Comparison of ENCODE assay signal across 1 cellular context in the genomic region with DNA sequence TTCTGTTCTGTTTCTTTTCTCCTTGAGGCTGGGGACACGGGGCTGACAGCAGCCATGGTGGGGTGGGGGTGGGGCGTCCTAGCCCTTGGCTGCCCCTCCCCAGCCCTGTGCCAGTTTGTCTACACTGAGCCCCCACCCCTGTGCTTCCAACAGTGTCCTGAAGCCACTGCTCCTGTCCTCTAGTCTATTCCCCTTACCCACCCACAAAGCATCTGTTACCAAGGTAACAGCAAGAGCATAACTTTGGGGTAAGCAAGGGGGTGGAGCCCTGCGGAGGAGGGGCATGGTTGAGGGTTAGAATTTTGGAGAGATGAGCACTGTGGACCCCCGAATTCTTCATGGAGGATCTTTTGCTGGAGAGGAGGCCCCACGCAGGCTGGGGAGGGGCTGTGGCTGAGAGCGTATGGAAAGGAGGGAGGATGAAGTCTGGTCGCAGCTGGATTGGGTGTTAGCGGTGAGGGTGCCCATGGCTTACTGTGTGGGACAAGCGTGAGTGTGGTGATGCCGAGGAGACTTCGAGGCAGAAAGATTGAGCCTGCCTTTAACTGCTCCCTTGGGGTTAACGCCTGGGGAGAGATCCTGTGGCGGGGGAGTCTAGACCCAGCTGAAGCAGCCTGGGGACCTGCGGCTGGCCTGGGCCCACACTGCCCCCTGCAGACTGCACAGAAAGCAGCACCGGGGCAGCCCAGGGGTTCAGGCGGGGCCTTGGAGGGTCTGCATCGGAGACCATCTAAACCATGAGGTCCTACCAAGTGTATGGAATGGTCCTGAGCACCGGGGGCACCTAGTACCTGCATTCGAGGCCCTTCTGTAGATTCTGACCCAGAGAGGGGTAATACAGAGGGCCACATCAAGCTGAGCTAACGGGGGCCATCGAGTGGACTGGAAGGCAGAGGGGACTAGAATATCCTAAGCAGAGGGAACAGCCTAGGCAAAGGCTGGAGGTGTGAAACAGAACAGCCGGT.
TF ChIP-seq lines count a peak whose summit lies in the region.

No MANE protein-coding gene starts in this region.

TF ChIP-seq in HEK293, 187 proteins besides CTCF, POLR2A, EP300 and RAD21 (continued from another document and continues in another):
- TF ChIP-seq WT1 (tag by site-specific recombination; IDR thresholded peaks at IDR 0.05): peak; percentile 78
- TF ChIP-seq ZNF600 (tag by site-specific recombination; IDR thresholded peaks at IDR 0.05): peak; percentile 41; the same call in 1 of the 2 replicates
- TF ChIP-seq, protein P1, sequence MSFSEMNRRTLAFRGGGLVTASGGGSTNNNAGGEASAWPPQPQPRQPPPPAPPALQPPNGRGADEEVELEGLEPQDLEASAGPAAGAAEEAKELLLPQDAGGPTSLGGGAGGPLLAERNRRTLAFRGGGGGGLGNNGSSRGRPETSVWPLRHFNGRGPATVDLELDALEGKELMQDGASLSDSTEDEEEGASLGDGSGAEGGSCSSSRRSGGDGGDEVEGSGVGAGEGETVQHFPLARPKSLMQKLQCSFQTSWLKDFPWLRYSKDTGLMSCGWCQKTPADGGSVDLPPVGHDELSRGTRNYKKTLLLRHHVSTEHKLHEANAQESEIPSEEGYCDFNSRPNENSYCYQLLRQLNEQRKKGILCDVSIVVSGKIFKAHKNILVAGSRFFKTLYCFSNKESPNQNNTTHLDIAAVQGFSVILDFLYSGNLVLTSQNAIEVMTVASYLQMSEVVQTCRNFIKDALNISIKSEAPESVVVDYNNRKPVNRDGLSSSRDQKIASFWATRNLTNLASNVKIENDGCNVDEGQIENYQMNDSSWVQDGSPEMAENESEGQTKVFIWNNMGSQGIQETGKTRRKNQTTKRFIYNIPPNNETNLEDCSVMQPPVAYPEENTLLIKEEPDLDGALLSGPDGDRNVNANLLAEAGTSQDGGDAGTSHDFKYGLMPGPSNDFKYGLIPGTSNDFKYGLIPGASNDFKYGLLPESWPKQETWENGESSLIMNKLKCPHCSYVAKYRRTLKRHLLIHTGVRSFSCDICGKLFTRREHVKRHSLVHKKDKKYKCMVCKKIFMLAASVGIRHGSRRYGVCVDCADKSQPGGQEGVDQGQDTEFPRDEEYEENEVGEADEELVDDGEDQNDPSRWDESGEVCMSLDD (tag by site-specific recombination; IDR thresholded peaks at IDR 0.05): peak; percentile 71; the same call in 1 of the 2 replicates
- no peak for TF ChIP-seq ZFP3 (tag by site-specific recombination; IDR thresholded peaks at IDR 0.05; ENCODE audit: low read depth)
- no peak for TF ChIP-seq BCL11B (tag by site-specific recombination; IDR thresholded peaks at IDR 0.05; ENCODE audit: low read depth)
- TF ChIP-seq, protein P2, sequence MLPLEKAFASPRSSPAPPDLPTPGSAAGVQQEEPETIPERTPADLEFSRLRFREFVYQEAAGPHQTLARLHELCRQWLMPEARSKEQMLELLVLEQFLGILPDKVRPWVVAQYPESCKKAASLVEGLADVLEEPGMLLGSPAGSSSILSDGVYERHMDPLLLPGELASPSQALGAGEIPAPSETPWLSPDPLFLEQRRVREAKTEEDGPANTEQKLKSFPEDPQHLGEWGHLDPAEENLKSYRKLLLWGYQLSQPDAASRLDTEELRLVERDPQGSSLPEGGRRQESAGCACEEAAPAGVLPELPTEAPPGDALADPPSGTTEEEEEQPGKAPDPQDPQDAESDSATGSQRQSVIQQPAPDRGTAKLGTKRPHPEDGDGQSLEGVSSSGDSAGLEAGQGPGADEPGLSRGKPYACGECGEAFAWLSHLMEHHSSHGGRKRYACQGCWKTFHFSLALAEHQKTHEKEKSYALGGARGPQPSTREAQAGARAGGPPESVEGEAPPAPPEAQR (tag by site-specific recombination; IDR thresholded peaks at IDR 0.05): no peak
- TF ChIP-seq, protein P3, sequence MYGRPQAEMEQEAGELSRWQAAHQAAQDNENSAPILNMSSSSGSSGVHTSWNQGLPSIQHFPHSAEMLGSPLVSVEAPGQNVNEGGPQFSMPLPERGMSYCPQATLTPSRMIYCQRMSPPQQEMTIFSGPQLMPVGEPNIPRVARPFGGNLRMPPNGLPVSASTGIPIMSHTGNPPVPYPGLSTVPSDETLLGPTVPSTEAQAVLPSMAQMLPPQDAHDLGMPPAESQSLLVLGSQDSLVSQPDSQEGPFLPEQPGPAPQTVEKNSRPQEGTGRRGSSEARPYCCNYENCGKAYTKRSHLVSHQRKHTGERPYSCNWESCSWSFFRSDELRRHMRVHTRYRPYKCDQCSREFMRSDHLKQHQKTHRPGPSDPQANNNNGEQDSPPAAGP (tag by site-specific recombination; IDR thresholded peaks at IDR 0.05): peak; percentile 86
- no peak for TF ChIP-seq ZNF121 (tag by site-specific recombination; IDR thresholded peaks at IDR 0.05)
- 0 out of 2 replicates have a peak, but pooled peaks have one; percentile 37 for TF ChIP-seq ZNF501 (tag by site-specific recombination; IDR thresholded peaks at IDR 0.05)
- TF ChIP-seq ZNF776 (tag by site-specific recombination; IDR thresholded peaks at IDR 0.05; ENCODE audit: borderline replicate concordance): no peak
- no peak for TF ChIP-seq ZNF544 (tag by site-specific recombination; IDR thresholded peaks at IDR 0.05)
- peak; percentile 50 for TF ChIP-seq ZNF366 (tag by site-specific recombination; conservative IDR thresholded peaks at IDR 0.05)
- TF ChIP-seq ZEB2 (tag by site-specific recombination; IDR thresholded peaks at IDR 0.05): peak; percentile 70; the same call in 1 of the 2 replicates
- no peak for TF ChIP-seq ZNF350 (tag by site-specific recombination; IDR thresholded peaks at IDR 0.05)
- TF ChIP-seq, protein P4, sequence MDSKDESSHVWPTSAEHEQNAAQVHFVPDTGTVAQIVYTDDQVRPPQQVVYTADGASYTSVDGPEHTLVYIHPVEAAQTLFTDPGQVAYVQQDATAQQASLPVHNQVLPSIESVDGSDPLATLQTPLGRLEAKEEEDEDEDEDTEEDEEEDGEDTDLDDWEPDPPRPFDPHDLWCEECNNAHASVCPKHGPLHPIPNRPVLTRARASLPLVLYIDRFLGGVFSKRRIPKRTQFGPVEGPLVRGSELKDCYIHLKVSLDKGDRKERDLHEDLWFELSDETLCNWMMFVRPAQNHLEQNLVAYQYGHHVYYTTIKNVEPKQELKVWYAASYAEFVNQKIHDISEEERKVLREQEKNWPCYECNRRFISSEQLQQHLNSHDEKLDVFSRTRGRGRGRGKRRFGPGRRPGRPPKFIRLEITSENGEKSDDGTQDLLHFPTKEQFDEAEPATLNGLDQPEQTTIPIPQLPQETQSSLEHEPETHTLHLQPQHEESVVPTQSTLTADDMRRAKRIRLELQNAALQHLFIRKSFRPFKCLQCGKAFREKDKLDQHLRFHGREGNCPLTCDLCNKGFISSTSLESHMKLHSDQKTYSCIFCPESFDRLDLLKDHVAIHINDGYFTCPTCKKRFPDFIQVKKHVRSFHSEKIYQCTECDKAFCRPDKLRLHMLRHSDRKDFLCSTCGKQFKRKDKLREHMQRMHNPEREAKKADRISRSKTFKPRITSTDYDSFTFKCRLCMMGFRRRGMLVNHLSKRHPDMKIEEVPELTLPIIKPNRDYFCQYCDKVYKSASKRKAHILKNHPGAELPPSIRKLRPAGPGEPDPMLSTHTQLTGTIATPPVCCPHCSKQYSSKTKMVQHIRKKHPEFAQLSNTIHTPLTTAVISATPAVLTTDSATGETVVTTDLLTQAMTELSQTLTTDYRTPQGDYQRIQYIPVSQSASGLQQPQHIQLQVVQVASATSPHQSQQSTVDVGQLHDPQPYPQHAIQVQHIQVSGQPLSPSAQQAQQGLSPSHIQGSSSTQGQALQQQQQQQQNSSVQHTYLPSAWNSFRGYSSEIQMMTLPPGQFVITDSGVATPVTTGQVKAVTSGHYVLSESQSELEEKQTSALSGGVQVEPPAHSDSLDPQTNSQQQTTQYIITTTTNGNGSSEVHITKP (tag by site-specific recombination; IDR thresholded peaks at IDR 0.05): peak; percentile 34; the same call in 1 of the 2 replicates
- TF ChIP-seq ZBTB1 (tag by site-specific recombination; IDR thresholded peaks at IDR 0.05): no peak
- TF ChIP-seq ZSCAN16 (tag by site-specific recombination; IDR thresholded peaks at IDR 0.05): no peak
- peak; percentile 16; the same call in 1 of the 2 replicates for TF ChIP-seq ZNF24 (tag by site-specific recombination; IDR thresholded peaks at IDR 0.05)
- 0 out of 2 replicates have a peak, but pooled peaks have one; percentile 7 for TF ChIP-seq ZNF596 (tag by site-specific recombination; IDR thresholded peaks at IDR 0.05)
- TF ChIP-seq, protein P5, sequence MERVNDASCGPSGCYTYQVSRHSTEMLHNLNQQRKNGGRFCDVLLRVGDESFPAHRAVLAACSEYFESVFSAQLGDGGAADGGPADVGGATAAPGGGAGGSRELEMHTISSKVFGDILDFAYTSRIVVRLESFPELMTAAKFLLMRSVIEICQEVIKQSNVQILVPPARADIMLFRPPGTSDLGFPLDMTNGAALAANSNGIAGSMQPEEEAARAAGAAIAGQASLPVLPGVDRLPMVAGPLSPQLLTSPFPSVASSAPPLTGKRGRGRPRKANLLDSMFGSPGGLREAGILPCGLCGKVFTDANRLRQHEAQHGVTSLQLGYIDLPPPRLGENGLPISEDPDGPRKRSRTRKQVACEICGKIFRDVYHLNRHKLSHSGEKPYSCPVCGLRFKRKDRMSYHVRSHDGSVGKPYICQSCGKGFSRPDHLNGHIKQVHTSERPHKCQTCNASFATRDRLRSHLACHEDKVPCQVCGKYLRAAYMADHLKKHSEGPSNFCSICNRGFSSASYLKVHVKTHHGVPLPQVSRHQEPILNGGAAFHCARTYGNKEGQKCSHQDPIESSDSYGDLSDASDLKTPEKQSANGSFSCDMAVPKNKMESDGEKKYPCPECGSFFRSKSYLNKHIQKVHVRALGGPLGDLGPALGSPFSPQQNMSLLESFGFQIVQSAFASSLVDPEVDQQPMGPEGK (tag by site-specific recombination; IDR thresholded peaks at IDR 0.05): peak; percentile 92
- peak; percentile 72; the same call in 1 of the 2 replicates for TF ChIP-seq SP7 (tag by site-specific recombination; IDR thresholded peaks at IDR 0.05)
- TF ChIP-seq, protein P6, sequence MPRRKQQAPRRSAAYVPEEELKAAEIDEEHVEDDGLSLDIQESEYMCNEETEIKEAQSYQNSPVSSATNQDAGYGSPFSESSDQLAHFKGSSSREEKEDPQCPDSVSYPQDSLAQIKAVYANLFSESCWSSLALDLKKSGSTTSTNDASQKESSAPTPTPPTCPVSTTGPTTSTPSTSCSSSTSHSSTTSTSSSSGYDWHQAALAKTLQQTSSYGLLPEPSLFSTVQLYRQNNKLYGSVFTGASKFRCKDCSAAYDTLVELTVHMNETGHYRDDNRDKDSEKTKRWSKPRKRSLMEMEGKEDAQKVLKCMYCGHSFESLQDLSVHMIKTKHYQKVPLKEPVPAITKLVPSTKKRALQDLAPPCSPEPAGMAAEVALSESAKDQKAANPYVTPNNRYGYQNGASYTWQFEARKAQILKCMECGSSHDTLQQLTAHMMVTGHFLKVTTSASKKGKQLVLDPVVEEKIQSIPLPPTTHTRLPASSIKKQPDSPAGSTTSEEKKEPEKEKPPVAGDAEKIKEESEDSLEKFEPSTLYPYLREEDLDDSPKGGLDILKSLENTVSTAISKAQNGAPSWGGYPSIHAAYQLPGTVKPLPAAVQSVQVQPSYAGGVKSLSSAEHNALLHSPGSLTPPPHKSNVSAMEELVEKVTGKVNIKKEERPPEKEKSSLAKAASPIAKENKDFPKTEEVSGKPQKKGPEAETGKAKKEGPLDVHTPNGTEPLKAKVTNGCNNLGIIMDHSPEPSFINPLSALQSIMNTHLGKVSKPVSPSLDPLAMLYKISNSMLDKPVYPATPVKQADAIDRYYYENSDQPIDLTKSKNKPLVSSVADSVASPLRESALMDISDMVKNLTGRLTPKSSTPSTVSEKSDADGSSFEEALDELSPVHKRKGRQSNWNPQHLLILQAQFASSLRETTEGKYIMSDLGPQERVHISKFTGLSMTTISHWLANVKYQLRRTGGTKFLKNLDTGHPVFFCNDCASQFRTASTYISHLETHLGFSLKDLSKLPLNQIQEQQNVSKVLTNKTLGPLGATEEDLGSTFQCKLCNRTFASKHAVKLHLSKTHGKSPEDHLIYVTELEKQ (tag by site-specific recombination; IDR thresholded peaks at IDR 0.05; ENCODE audit: borderline replicate concordance): no peak
- peak; percentile 93 for TF ChIP-seq GLIS2 (tag by site-specific recombination; IDR thresholded peaks at IDR 0.05)
- peak; percentile 68 for TF ChIP-seq ZFHX2 (tag by site-specific recombination; conservative IDR thresholded peaks at IDR 0.05)
- TF ChIP-seq, protein P7, sequence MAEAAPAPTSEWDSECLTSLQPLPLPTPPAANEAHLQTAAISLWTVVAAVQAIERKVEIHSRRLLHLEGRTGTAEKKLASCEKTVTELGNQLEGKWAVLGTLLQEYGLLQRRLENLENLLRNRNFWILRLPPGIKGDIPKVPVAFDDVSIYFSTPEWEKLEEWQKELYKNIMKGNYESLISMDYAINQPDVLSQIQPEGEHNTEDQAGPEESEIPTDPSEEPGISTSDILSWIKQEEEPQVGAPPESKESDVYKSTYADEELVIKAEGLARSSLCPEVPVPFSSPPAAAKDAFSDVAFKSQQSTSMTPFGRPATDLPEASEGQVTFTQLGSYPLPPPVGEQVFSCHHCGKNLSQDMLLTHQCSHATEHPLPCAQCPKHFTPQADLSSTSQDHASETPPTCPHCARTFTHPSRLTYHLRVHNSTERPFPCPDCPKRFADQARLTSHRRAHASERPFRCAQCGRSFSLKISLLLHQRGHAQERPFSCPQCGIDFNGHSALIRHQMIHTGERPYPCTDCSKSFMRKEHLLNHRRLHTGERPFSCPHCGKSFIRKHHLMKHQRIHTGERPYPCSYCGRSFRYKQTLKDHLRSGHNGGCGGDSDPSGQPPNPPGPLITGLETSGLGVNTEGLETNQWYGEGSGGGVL (tag by site-specific recombination; IDR thresholded peaks at IDR 0.05): no peak; the same call in 1 of the 2 replicates
- no peak for TF ChIP-seq ZNF785 (tag by site-specific recombination; IDR thresholded peaks at IDR 0.05)
- TF ChIP-seq, protein P8, sequence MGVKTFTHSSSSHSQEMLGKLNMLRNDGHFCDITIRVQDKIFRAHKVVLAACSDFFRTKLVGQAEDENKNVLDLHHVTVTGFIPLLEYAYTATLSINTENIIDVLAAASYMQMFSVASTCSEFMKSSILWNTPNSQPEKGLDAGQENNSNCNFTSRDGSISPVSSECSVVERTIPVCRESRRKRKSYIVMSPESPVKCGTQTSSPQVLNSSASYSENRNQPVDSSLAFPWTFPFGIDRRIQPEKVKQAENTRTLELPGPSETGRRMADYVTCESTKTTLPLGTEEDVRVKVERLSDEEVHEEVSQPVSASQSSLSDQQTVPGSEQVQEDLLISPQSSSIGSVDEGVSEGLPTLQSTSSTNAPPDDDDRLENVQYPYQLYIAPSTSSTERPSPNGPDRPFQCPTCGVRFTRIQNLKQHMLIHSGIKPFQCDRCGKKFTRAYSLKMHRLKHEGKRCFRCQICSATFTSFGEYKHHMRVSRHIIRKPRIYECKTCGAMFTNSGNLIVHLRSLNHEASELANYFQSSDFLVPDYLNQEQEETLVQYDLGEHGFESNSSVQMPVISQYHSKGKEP (tag by site-specific recombination; IDR thresholded peaks at IDR 0.05): 0 out of 2 replicates have a peak, but pooled peaks have one; percentile 11
- 0 out of 2 replicates have a peak, but pooled peaks have one; percentile 77 for TF ChIP-seq ZNF324 (tag by site-specific recombination; IDR thresholded peaks at IDR 0.05)
- TF ChIP-seq, protein P9, sequence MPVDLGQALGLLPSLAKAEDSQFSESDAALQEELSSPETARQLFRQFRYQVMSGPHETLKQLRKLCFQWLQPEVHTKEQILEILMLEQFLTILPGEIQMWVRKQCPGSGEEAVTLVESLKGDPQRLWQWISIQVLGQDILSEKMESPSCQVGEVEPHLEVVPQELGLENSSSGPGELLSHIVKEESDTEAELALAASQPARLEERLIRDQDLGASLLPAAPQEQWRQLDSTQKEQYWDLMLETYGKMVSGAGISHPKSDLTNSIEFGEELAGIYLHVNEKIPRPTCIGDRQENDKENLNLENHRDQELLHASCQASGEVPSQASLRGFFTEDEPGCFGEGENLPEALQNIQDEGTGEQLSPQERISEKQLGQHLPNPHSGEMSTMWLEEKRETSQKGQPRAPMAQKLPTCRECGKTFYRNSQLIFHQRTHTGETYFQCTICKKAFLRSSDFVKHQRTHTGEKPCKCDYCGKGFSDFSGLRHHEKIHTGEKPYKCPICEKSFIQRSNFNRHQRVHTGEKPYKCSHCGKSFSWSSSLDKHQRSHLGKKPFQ (tag by site-specific recombination; IDR thresholded peaks at IDR 0.05): no peak
